ENCODE assay signal across 1 cellular context in the genomic region with DNA sequence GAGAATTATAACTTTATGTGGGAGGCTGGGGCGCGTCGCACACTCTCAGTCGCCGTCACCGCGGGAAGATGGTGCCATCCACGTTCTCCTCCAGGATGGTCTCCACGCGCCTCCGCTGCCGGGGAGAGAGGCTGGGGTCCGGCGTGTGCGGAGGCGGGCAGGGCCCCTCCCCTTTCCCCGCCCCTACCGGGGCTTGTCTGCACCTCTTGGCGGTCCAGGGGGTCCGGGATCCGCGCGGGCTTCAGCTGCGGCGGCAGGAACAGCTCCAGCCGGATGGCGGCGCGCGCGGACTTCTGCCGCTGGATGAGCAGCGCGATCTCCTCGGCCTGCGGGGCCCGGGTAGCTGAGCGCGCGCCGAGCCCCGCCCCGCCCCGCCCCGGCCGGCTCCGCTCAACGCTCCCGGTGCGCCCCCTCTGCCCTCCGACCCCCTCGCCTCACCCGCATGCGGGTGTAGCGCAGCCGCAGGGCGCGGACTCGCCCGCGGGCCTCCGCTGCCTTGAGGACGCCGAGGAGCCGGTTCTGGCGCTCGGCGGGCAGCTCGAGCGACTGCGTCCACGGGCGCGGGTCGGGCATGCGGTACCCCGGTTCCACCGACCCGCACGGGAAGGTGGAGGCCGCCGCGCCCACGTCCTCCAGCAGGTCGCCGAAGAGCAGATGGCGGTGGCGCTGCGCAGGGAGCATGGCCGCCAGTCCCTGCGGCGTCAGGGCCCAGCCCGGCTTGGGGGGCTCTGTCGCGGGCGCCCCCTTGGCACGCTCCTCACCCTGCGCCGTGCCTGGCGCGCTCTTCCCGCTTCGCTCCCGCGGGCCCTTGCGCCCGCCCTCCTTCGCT.
TF ChIP-seq lines count a peak whose summit lies in the region.

No MANE protein-coding gene starts in this region.

TF ChIP-seq in GM12878, 131 proteins besides CTCF, POLR2A, EP300 and RAD21:
- no peak for TF ChIP-seq EZH2 (IDR thresholded peaks at IDR 0.05; ENCODE audit: borderline replicate concordance, control insufficient read depth, low read depth, low read length)
- no peak for TF ChIP-seq POU2F2 (IDR thresholded peaks at IDR 0.05; ENCODE audit: borderline replicate concordance, low read depth, low read length)
- peak; percentile 82 for TF ChIP-seq SUZ12 (IDR thresholded peaks at IDR 0.05; ENCODE audit: unreplicated experiment)
- no peak for TF ChIP-seq ATF7 (IDR thresholded peaks at IDR 0.05; ENCODE audit: low read depth)
- TF ChIP-seq NBN (IDR thresholded peaks at IDR 0.05), result no peak
- TF ChIP-seq SMC3 (IDR thresholded peaks at IDR 0.05; ENCODE audit: borderline replicate concordance, low read length), result peak; percentile 63; the same call in 1 of the 2 replicates
- no peak for TF ChIP-seq FOS (IDR thresholded peaks at IDR 0.05; ENCODE audit: borderline replicate concordance, extremely low read depth, insufficient read length)
- peak; percentile 27; the same call in 1 of the 2 replicates for TF ChIP-seq YY1 (IDR thresholded peaks at IDR 0.05; ENCODE audit: low read depth, low read length)
- TF ChIP-seq, protein P1, sequence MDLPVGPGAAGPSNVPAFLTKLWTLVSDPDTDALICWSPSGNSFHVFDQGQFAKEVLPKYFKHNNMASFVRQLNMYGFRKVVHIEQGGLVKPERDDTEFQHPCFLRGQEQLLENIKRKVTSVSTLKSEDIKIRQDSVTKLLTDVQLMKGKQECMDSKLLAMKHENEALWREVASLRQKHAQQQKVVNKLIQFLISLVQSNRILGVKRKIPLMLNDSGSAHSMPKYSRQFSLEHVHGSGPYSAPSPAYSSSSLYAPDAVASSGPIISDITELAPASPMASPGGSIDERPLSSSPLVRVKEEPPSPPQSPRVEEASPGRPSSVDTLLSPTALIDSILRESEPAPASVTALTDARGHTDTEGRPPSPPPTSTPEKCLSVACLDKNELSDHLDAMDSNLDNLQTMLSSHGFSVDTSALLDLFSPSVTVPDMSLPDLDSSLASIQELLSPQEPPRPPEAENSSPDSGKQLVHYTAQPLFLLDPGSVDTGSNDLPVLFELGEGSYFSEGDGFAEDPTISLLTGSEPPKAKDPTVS (IDR thresholded peaks at IDR 0.05; ENCODE audit: low read depth, low read length), result no peak
- peak; percentile 48 for TF ChIP-seq IKZF1 (conservative IDR thresholded peaks at IDR 0.05)
- TF ChIP-seq, protein P2, sequence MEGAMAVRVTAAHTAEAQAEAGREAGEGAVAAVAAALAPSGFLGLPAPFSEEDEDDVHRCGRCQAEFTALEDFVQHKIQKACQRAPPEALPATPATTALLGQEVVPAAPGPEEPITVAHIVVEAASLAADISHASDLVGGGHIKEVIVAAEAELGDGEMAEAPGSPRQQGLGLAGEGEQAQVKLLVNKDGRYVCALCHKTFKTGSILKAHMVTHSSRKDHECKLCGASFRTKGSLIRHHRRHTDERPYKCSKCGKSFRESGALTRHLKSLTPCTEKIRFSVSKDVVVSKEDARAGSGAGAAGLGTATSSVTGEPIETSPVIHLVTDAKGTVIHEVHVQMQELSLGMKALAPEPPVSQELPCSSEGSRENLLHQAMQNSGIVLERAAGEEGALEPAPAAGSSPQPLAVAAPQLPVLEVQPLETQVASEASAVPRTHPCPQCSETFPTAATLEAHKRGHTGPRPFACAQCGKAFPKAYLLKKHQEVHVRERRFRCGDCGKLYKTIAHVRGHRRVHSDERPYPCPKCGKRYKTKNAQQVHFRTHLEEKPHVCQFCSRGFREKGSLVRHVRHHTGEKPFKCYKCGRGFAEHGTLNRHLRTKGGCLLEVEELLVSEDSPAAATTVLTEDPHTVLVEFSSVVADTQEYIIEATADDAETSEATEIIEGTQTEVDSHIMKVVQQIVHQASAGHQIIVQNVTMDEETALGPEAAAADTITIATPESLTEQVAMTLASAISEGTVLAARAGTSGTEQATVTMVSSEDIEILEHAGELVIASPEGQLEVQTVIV (IDR thresholded peaks at IDR 0.05; ENCODE audit: borderline replicate concordance, partially characterized antibody), result no peak
- TF ChIP-seq LARP7 (IDR thresholded peaks at IDR 0.05), result peak; percentile 45; the same call in 1 of the 2 replicates
- peak in 1 of 2 experiments; percentile 32; a peak in 3 of 4 replicates for TF ChIP-seq BHLHE40 (IDR thresholded peaks at IDR 0.05; ENCODE audit: borderline replicate concordance in 1 of 2, low read depth in 2 of 2, low read length in 1 of 2)
- TF ChIP-seq CEBPB (IDR thresholded peaks at IDR 0.05; ENCODE audit: borderline replicate concordance in 1 of 2, low read depth in 2 of 2, low read length in 2 of 2), result no peak
- TF ChIP-seq HDAC6 (IDR thresholded peaks at IDR 0.05; ENCODE audit: unreplicated experiment), result peak; percentile 64
- TF ChIP-seq TCF7 (IDR thresholded peaks at IDR 0.05; ENCODE audit: borderline replicate concordance), result no peak
- no peak for TF ChIP-seq YBX1 (IDR thresholded peaks at IDR 0.05)
- TF ChIP-seq EGR1 (IDR thresholded peaks at IDR 0.05; ENCODE audit: borderline replicate concordance in 1 of 2, low read depth in 2 of 2, low read length in 2 of 2), result no peak; a peak in 1 of 3 replicates
- TF ChIP-seq, protein P3, sequence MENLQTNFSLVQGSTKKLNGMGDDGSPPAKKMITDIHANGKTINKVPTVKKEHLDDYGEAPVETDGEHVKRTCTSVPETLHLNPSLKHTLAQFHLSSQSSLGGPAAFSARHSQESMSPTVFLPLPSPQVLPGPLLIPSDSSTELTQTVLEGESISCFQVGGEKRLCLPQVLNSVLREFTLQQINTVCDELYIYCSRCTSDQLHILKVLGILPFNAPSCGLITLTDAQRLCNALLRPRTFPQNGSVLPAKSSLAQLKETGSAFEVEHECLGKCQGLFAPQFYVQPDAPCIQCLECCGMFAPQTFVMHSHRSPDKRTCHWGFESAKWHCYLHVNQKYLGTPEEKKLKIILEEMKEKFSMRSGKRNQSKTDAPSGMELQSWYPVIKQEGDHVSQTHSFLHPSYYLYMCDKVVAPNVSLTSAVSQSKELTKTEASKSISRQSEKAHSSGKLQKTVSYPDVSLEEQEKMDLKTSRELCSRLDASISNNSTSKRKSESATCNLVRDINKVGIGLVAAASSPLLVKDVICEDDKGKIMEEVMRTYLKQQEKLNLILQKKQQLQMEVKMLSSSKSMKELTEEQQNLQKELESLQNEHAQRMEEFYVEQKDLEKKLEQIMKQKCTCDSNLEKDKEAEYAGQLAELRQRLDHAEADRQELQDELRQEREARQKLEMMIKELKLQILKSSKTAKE (IDR thresholded peaks at IDR 0.05; ENCODE audit: low read depth, poor library complexity, severe bottlenecking), result no peak
